Comparison of ENCODE assay signal across 8 cellular contexts in the genomic region with DNA sequence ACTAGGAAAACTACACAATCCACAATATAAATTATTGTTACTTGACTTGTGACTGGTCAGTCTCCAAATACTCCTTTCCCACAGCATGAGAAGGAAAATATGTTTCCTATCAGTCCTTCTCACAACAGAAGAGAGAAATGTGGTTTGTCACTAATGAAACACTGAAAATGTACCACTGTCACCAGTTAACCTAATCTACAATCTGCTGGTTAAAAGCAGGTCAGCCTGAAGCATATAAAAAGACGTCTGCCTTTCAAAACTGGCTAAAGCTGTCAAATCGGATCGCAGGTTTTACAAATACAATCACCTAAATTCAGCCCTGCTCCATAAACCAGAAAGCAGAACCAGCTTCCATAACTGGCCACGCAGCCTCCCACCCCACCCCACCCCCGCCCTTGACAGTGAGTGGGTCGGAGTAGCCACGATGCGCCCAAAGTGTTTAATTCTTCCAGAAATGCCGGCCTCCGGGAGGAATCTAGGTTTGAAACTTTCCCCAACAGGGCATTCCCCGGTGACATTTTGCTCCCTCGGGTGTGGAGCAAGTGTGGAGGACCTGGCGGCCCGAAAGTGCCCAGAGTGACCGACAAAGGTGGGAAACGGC. TPM values are rescaled to one million over a fixed set of nuclear protein-coding genes. Genes with fewer than 3 reads are reported as not detected.
DNase-seq lines count a peak whose midpoint lies in the region; ATAC-seq and TF ChIP-seq lines count a peak whose summit lies in the region.

No MANE protein-coding gene starts in this region.

- CTCF ChIA-PET in CD8-positive, alpha-beta T cell (lab: Charles Lee), result interaction anchor here (0.6 to 1.8 kb wide), 3 partner anchors 20 to 1233 kb away, joined by 3 to 5 read pairs (median 5); no protein-coding TSS in a partner anchor

- no peaks in the 10 kb centered on the region for H3K9me3 ChIP-seq in CD8-positive, alpha-beta T cell (ENCODE audit: low read length)

- peak overlapping the region; percentile 64 for H3K27ac ChIP-seq in CD8-positive, alpha-beta T cell (ENCODE audit: low read depth, low read length)

- peaks cover 21% of the 10 kb centered on the region for H3K4me1 ChIP-seq in CD8-positive, alpha-beta T cell (ENCODE audit: insufficient read depth, low read length)

- H3K36me3 ChIP-seq in CD8-positive, alpha-beta T cell (ENCODE audit: insufficient read depth, low read length), result no peaks in the 10 kb centered on the region

- peak overlapping the region; percentile 99 for H3K4me3 ChIP-seq in CD8-positive, alpha-beta T cell (ENCODE audit: low read depth, low read length)
- peak overlapping the region; percentile 94 for H3K4me3 ChIP-seq in astrocyte of the spinal cord (ENCODE audit: low read depth, low read length)

- POLR2A ChIA-PET in CD8-positive, alpha-beta T cell (lab: Charles Lee), result interaction anchor here (1.0 to 1.3 kb wide), 2 partner anchors 10 to 24 kb away, joined by 3 to 4 read pairs; no protein-coding TSS in a partner anchor

- peaks cover 2% of the 10 kb centered on the region for H3K27me3 Mint-ChIP-seq in CD8-positive, alpha-beta T cell (ENCODE audit: low read depth)

- no peaks in the 10 kb centered on the region for H3K9me3 Mint-ChIP-seq in CD8-positive, alpha-beta T cell

- no peak for TF ChIP-seq CTCF in CD8-positive, alpha-beta T cell (IDR thresholded peaks at IDR 0.05)
- no peak for TF ChIP-seq CTCF in astrocyte of the spinal cord (IDR thresholded peaks at IDR 0.05; ENCODE audit: low read depth, low read length)

- in situ Hi-C loops in astrocyte of the spinal cord (cut with HindIII; ENCODE audit: low sequenced_read_pairs), result no loop called here

- H3K27me3 ChIP-seq in CD8-positive, alpha-beta T cell (ENCODE audit: insufficient read depth, low read length), result no peaks in the 10 kb centered on the region

- peaks cover 42% of the 10 kb centered on the region for H3K4me1 Mint-ChIP-seq in CD8-positive, alpha-beta T cell (ENCODE audit: low read depth)

- peaks cover 9% of the 10 kb centered on the region for H3K36me3 Mint-ChIP-seq in CD8-positive, alpha-beta T cell

- intact Hi-C loops in CD8-positive, alpha-beta T cell (cut with DNase I, micrococcal nuclease), result loop anchor here (1.0 to 2.0 kb wide), 3 partner anchors 24 to 30 kb away; no protein-coding TSS in a partner anchor

- DNase-seq in CD8-positive, alpha-beta T cell, result peak in 1 of 7 experiments; percentile 20
- peak; percentile 55 for DNase-seq in NAMALWA (ENCODE audit: low spot score)
- DNase-seq in astrocyte of the spinal cord (ENCODE audit: low read depth, low spot score), result peak; percentile 25
- peak; percentile 25 for DNase-seq in iPS-NIHi7 (ENCODE audit: extremely low spot score)
- peak; percentile 30 for DNase-seq in stimulated activated naive CD8-positive, alpha-beta T cell treated with anti-CD3 and anti-CD28 coated beads, Interleukin-15, Interleukin-2, amounts not matched to agents 100 U/mL and 50 U/mL, for 24 hours
- DNase-seq in GOT3 (lab: John Stamatoyannopoulos, UW), result no peak
- no peak for DNase-seq in central memory CD4-positive, alpha-beta T cell

- peak; percentile 6 for ATAC-seq in CD8-positive, alpha-beta T cell
- ATAC-seq in GM21717 (IDR thresholded peaks at IDR 0.05; ENCODE audit: unreplicated experiment), result peak; percentile 15
- peak; percentile 1 for ATAC-seq in stimulated activated naive CD8-positive, alpha-beta T cell treated with anti-CD3 and anti-CD28 coated beads, Interleukin-15, Interleukin-2, amounts not matched to agents 100 U/mL and 50 U/mL, for 24 hours

- H3K27ac Mint-ChIP-seq in CD8-positive, alpha-beta T cell, result peak overlapping the region; percentile 86

- peak overlapping the region; percentile 89 for H3K4me3 Mint-ChIP-seq in CD8-positive, alpha-beta T cell

RNA-seq across cellular contexts. Expression of gene ETFA, which starts 0.7 kb away (rescaled TPM):
- total RNA-seq in CD8-positive, alpha-beta T cell, result 10 to 100 TPM; 18.0 to 18.1 TPM

RNA-seq across cellular contexts. Expression of gene ISL2, which starts 26.0 kb away (rescaled TPM):
- total RNA-seq in CD8-positive, alpha-beta T cell, result not detected

Comparison
In these comparisons a context has a peak if more than half of its experiments do, and no peak if none do; other contexts are left out.
1. DNase-seq: peak in NAMALWA (single experiment), astrocyte of the spinal cord (single experiment), iPS-NIHi7 (single experiment) and stimulated activated naive CD8-positive, alpha-beta T cell treated with anti-CD3 and anti-CD28 coated beads, Interleukin-15, Interleukin-2, amounts not matched to agents 100 U/mL and 50 U/mL, for 24 hours (single experiment); none in GOT3 (single experiment) and central memory CD4-positive, alpha-beta T cell (single experiment).
2. Peak in every context shown above with its lines, with median percentiles within 50 percentile points of each other: ATAC-seq.